ENCODE assay signal across 8 cellular contexts in the genomic region with DNA sequence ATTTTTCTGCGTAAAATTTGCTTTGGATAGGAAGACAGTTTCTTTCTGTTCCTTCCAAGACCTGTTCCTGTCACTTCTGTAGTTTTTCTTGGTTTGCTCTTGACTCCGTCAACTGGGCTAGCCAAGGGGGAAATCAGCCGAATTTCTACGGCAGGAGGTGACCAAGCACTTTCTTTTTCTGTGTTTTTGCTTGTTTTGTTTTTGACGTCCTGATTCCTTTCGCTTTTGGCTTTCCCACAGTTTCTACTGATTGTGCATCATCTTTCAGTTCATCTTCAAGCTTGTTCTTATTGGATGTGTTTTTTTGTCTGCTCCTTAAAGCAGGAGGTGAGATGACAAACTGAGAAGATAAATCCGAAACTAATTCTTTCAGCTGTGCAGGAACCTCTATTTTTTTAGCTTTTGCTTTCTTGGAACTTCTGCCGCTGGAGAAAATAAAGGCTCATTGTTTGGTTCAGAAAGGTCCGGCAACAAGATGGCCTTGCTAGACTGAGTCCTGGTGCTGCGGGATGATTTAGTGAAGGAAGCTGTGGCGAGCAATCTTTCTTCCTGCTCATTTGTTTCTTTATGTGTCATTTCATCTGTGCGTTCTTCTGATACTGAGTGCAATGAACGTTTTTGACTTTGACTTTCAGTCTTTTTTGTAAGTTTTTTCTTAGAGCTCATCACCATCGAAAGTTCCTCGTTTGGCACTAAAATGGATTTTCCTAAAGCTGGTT.
DNase-seq lines count a peak whose midpoint lies in the region; ATAC-seq lines count a peak whose summit lies in the region.
"Not testable (repeated sequence)": the region's sequence is repeated elsewhere in the genome, so short reads cannot be mapped to it uniquely, and the experiment has no call there.

No MANE protein-coding gene starts in this region.

- not testable (repeated sequence) for H3K9ac ChIP-seq in BLaER1

- peak overlapping the region; percentile 32 for H3K27ac Mint-ChIP-seq in activated T-helper 17 cell treated with anti-CD3 and anti-CD28 coated beads, Interleukin-2, amount 50 U/mL, for 72 hours

- H3K4me3 ChIP-seq in BLaER1, result peak overlapping the region; percentile 18; the same call in 1 of the 2 replicates
- H3K4me3 ChIP-seq in SJCRH30, result peak overlapping the region; percentile 51
- peak overlapping the region; percentile 23 for H3K4me3 ChIP-seq in mononuclear cell (ENCODE audit: low read length)

- H3K9me3 ChIP-seq in BLaER1; SJCRH30 (replicated peaks); mononuclear cell (ENCODE audit: low read depth, low read length): not testable (repeated sequence)

- H3K4me3 Mint-ChIP-seq in activated T-helper 17 cell treated with anti-CD3 and anti-CD28 coated beads, Interleukin-2, amount 50 U/mL, for 72 hours, result peak overlapping the region; percentile 78

- H3K27me3 Mint-ChIP-seq in activated T-helper 17 cell treated with anti-CD3 and anti-CD28 coated beads, Interleukin-2, amount 50 U/mL, for 72 hours, result peaks cover 25% of the 10 kb centered on the region

- H3K36me3 ChIP-seq in BLaER1, SJCRH30: not testable (repeated sequence)

- H3K27me3 ChIP-seq in BLaER1; SJCRH30; mononuclear cell (ENCODE audit: insufficient read depth, low read length): not testable (repeated sequence)

- H3K36me3 Mint-ChIP-seq in activated T-helper 17 cell treated with anti-CD3 and anti-CD28 coated beads, Interleukin-2, amount 50 U/mL, for 72 hours (ENCODE audit: low read depth), result not testable (repeated sequence)

- peak; percentile 11 to 35 for DNase-seq in SJCRH30

- peak; percentile 62 for ATAC-seq in GM18511 (IDR thresholded peaks at IDR 0.05; ENCODE audit: unreplicated experiment)
- ATAC-seq in GM21360 (IDR thresholded peaks at IDR 0.05; ENCODE audit: unreplicated experiment), result peak; percentile 73
- peak; percentile 44 for ATAC-seq in HG02798 (IDR thresholded peaks at IDR 0.05; ENCODE audit: poor library complexity, unreplicated experiment)
- peak; percentile 61 for ATAC-seq in HG03521 (IDR thresholded peaks at IDR 0.05; ENCODE audit: unreplicated experiment)
- peak; percentile 70 for ATAC-seq in activated T-helper 17 cell treated with anti-CD3 and anti-CD28 coated beads, Interleukin-2, amount 50 U/mL, for 72 hours (replicated peaks)

- H3K9me3 Mint-ChIP-seq in activated T-helper 17 cell treated with anti-CD3 and anti-CD28 coated beads, Interleukin-2, amount 50 U/mL, for 72 hours, result not testable (repeated sequence)

- not testable (repeated sequence) for H3K4me1 Mint-ChIP-seq in activated T-helper 17 cell treated with anti-CD3 and anti-CD28 coated beads, Interleukin-2, amount 50 U/mL, for 72 hours

- not testable (repeated sequence) for H3K4me1 ChIP-seq in BLaER1; SJCRH30; mononuclear cell (ENCODE audit: insufficient read depth, low read length)

- H3K4me2 ChIP-seq in BLaER1, result peak overlapping the region; percentile 52

- H3K27ac ChIP-seq in BLaER1, SJCRH30: not testable (repeated sequence)

- H4K20me1 ChIP-seq in BLaER1, result not testable (repeated sequence)
